ENCODE assay signal across 21 cellular contexts in genomic region chr17:72514321-72514861, GRCh38.
DNase-seq lines count a peak whose midpoint lies in the region; ATAC-seq, FAIRE-seq and TF ChIP-seq lines count a peak whose summit lies in the region.
"Had no signal": no experiment of that assay in that cellular context is flagged by ENCODE, and none has a peak within 500 bp of the region (broad histone marks: within the 10 kb centered on the region; RNA-seq: fewer than 3 reads in every experiment).

No MANE protein-coding gene starts in this region.

- H3K27ac ChIP-seq in ACC112 (ENCODE audit: low read depth, low read length): peak overlapping the region; percentile 20; the same call in 1 of the 2 replicates
- peak overlapping the region; percentile 90 for H3K27ac ChIP-seq in Panc1 (ENCODE audit: low read length)
- H3K27ac ChIP-seq in pancreas: peak overlapping the region in 3 of 4 donors; percentile 56 to 94 (median 91)
- H3K27ac ChIP-seq in WERI-Rb-1: no peak overlapping the region
- no peak overlapping the region for H3K27ac ChIP-seq in foreskin keratinocyte
- H3K27ac ChIP-seq: sigmoid colon, SK-N-MC, upper lobe of right lung had no signal

- no peaks in the 10 kb centered on the region for H3K9me3 ChIP-seq in Panc1 (ENCODE audit: control insufficient read depth, insufficient read depth, low read depth, low read length)
- H3K9me3 ChIP-seq in pancreas: no peaks in the 10 kb centered on the region
- no peaks in the 10 kb centered on the region for H3K9me3 ChIP-seq in WERI-Rb-1 (ENCODE audit: severe bottlenecking)
- H3K9me3 ChIP-seq: sigmoid colon, upper lobe of right lung had no signal

- CTCF ChIA-PET in Panc1 (lab: Charles Lee): interaction anchor here (0.8 kb wide), 1 partner anchor 25 kb away, joined by 3 read pairs; no protein-coding TSS in a partner anchor

- intact Hi-C loops in Panc1 (cut with micrococcal nuclease; ENCODE audit: unreplicated experiment) (no loop called here), pancreas (cut with DNase I) (loop anchor here in 1 of 3 donors (10.0 kb wide), 1 partner anchor 90 kb away; no protein-coding TSS in a partner anchor)

- H3K4me3 ChIP-seq in ACC112 (ENCODE audit: low read depth, low read length) (no peak overlapping the region), Panc1 (ENCODE audit: low read depth in 2 of 2, low read length in 2 of 2) (peak overlapping the region in 1 of 2 experiments; percentile 53; a peak in 1 of 4 replicates), pancreas (no peak overlapping the region), WERI-Rb-1 (ENCODE audit: low read depth, low read length) (no peak overlapping the region)
- H3K4me3 ChIP-seq: sigmoid colon, SK-N-MC, upper lobe of right lung had no signal

- 83 to 85% methylated on average over 7 of the region's 7 CpGs for WGBS in pancreas, 2 donors

- no peak for ATAC-seq in Panc1
- ATAC-seq in esophagus mucosa: peak; percentile 29
- ATAC-seq in pancreas: no peak
- no peak for ATAC-seq in GM18907 (IDR thresholded peaks at IDR 0.05; ENCODE audit: unreplicated experiment)
- ATAC-seq in foreskin keratinocyte: no peak
- ATAC-seq: left colon had no signal

- FAIRE-seq in pancreas (lab: Jason Lieb, UNC): no peak

- no peak for DNase-seq in Panc1 (ENCODE audit: low read depth, low spot score)
- DNase-seq in pancreas: no peak
- no peak for DNase-seq in WERI-Rb-1
- DNase-seq in DMS153 treated with DMSO at 0.1 percent for 48 hours (lab: John Stamatoyannopoulos, UW; ENCODE audit: unreplicated experiment): no peak
- DNase-seq in foreskin keratinocyte: no peak
- DNase-seq: activated CD4-positive, alpha-beta T cell treated with anti-CD3 and anti-CD28 coated beads for 4 hours; activated naive CD4-positive, alpha-beta T cell treated with anti-CD3 and anti-CD28 coated beads, Interleukin-2, amount 10 ng/mL, durations not matched to agents 7 days and 5 days; activated T-cell treated with anti-CD3 and anti-CD28 coated beads, Interleukin-2, amount 50 U/mL, for 48 hours; foreskin melanocyte; left colon; mesendoderm; NCI-H187; NCI-H2171 treated with DMSO at 0.1 percent for 48 hours; NCI-H526 treated with DMSO at 0.1 percent for 48 hours; sigmoid colon; T-helper 2 cell; upper lobe of right lung had no signal

- BruUV-seq in Panc1 (replicated peaks; lab: Mats Ljungman, UMichigan): no TSS peak

- H3K36me3 ChIP-seq in ACC112 (ENCODE audit: insufficient read depth, low read length): no peaks in the 10 kb centered on the region
- H3K36me3 ChIP-seq in Panc1 (ENCODE audit: control insufficient read depth, insufficient read depth, low read length): no peaks in the 10 kb centered on the region
- H3K36me3 ChIP-seq in pancreas: no peaks in the 10 kb centered on the region
- no peaks in the 10 kb centered on the region for H3K36me3 ChIP-seq in WERI-Rb-1
- H3K36me3 ChIP-seq: sigmoid colon, upper lobe of right lung had no signal

- POLR2A ChIA-PET in Panc1 (lab: Charles Lee): no interaction called here

- peaks cover 18% of the 10 kb centered on the region for H3K79me2 ChIP-seq in ACC112 (ENCODE audit: control insufficient read depth, insufficient read depth, low read length, unreplicated experiment)

- H3K4me1 ChIP-seq in ACC112 (ENCODE audit: control insufficient read depth, insufficient read depth, low read length, unreplicated experiment) (peaks cover 37% of the 10 kb centered on the region), Panc1 (ENCODE audit: control insufficient read depth, insufficient read depth, low read length) (peaks cover 91% of the 10 kb centered on the region), pancreas (peaks cover 47 to 55% (median 49%) of the 10 kb centered on the region in 3 donors), foreskin keratinocyte (peaks cover 6% of the 10 kb centered on the region)
- H3K4me1 ChIP-seq: sigmoid colon had no signal

- TF ChIP-seq CTCF in Panc1 (IDR thresholded peaks at IDR 0.05): no peak
- TF ChIP-seq CTCF in pancreas (IDR thresholded peaks at IDR 0.05): no peak
- TF ChIP-seq CTCF in WERI-Rb-1 (IDR thresholded peaks at IDR 0.05; ENCODE audit: low read depth, low read length): no peak
- TF ChIP-seq CTCF in foreskin keratinocyte (conservative IDR thresholded peaks at IDR 0.05): no peak

- H2AFZ ChIP-seq in ACC112 (ENCODE audit: low read length, unreplicated experiment): no peak overlapping the region

- H3K27me3 ChIP-seq in ACC112 (ENCODE audit: insufficient read depth, low read length): no peaks in the 10 kb centered on the region
- no peaks in the 10 kb centered on the region for H3K27me3 ChIP-seq in Panc1 (ENCODE audit: control insufficient read depth, insufficient read depth, low read length)
- no peaks in the 10 kb centered on the region for H3K27me3 ChIP-seq in pancreas
- no peaks in the 10 kb centered on the region for H3K27me3 ChIP-seq in WERI-Rb-1 (ENCODE audit: insufficient read depth, low read depth, severe bottlenecking)
- no peaks in the 10 kb centered on the region for H3K27me3 ChIP-seq in foreskin keratinocyte
- H3K27me3 ChIP-seq: sigmoid colon, upper lobe of right lung had no signal

- in situ Hi-C loops in Panc1 (cut with HindIII; ENCODE audit: low pct_unique_long_range_greater_than_20kb, low sequenced_read_pairs): no loop called here

Comparison
In these comparisons a context has a peak if more than half of its experiments do, and no peak if none do; other contexts are left out.
1. H3K27ac ChIP-seq: peak in ACC112 (single experiment), Panc1 (single experiment) and pancreas (3 of 4); none in WERI-Rb-1 (single experiment) and foreskin keratinocyte (single experiment).